Comparison of ENCODE assay signal across 22 cellular contexts in the genomic region with DNA sequence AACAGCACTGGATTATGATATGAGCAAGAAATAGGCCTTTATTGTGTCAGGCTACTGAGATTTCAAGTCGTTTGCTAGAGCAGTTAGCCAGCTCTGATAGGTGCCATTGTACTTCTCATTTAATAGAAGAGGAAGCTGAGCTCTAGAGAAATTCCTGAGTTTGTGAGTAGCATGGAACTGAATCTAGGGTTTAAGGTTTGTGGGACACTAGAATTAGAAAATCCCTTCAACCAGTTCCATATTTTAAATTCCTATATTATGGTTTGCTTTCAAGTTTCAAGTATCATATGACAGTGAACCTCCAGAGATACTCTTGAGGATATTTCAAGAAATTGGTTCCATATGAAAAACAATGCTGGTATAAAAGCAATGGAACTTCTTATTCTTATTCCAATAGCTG.
DNase-seq lines count a peak whose midpoint lies in the region; TF ChIP-seq lines count a peak whose summit lies in the region.
"Had no signal": no experiment of that assay in that cellular context is flagged by ENCODE, and none has a peak within 500 bp of the region (broad histone marks: within the 10 kb centered on the region; RNA-seq: fewer than 3 reads in every experiment).

No MANE protein-coding gene starts in this region.

- TF ChIP-seq CTCF in KMS-11 (conservative IDR thresholded peaks at IDR 0.05; ENCODE audit: low read depth, low read length) (no peak), endodermal cell (conservative IDR thresholded peaks at IDR 0.05) (no peak), GM10266 (IDR thresholded peaks at IDR 0.05; ENCODE audit: control insufficient read depth, insufficient read depth, low read depth, missing control alignments) (no peak)

- H3K27ac ChIP-seq in KMS-11 (peak overlapping the region; percentile 96), trophoblast cell (ENCODE audit: low read depth, low read length) (peak overlapping the region; percentile 5), endodermal cell (ENCODE audit: low read depth, low read length) (no peak overlapping the region)
- H3K27ac ChIP-seq: GM23248, hepatocyte, right lobe of liver had no signal

- H3K9me3 ChIP-seq in adipocyte (ENCODE audit: control insufficient read depth, low read length) (no peaks in the 10 kb centered on the region), trophoblast cell (ENCODE audit: insufficient read depth, low read depth, low read length) (no peaks in the 10 kb centered on the region), endodermal cell (ENCODE audit: control insufficient read depth, low read length) (no peaks in the 10 kb centered on the region)
- H3K9me3 ChIP-seq: right lobe of liver had no signal

- H2AK5ac ChIP-seq in trophoblast cell (ENCODE audit: low read length) = no peak overlapping the region

- H3K4me1 Mint-ChIP-seq in endodermal cell = peaks cover 40% of the 10 kb centered on the region
- H3K4me1 Mint-ChIP-seq: activated B cell treated with CpG ODN at 0.5 μM for 24 hours had no signal

- no peak overlapping the region for H3K4me3 ChIP-seq in KMS-11 (IDR thresholded peaks at IDR 0.05; ENCODE audit: insufficient read depth, low read depth, low read length)
- H3K4me3 ChIP-seq in adipocyte (ENCODE audit: low read length) = no peak overlapping the region
- no peak overlapping the region for H3K4me3 ChIP-seq in trophoblast cell (ENCODE audit: low read depth, low read length)
- no peak overlapping the region for H3K4me3 ChIP-seq in endodermal cell (ENCODE audit: low read length)
- H3K4me3 ChIP-seq: GM23248, hepatocyte, right lobe of liver had no signal

- H3K23ac ChIP-seq in trophoblast cell (ENCODE audit: low read length) = no peak overlapping the region

- H2AFZ ChIP-seq in KMS-11 (ENCODE audit: low read depth) (no peak overlapping the region), trophoblast cell (ENCODE audit: insufficient read depth, low read length, poor library complexity) (no peak overlapping the region)
- H2AFZ ChIP-seq: GM23248, hepatocyte had no signal

- DNase-seq in NOMO-1 treated with DMSO at 0.1 percent for 48 hours (lab: John Stamatoyannopoulos, UW; ENCODE audit: unreplicated experiment) = peak; percentile 35
- DNase-seq in NOMO-1 treated with dmso at 0.1 percent for 144 hours (lab: John Stamatoyannopoulos, UW; ENCODE audit: unreplicated experiment) = no peak
- peak; percentile 67 for DNase-seq in adipocyte (ENCODE audit: low read depth)
- no peak for DNase-seq in trophoblast cell
- DNase-seq in endodermal cell = no peak
- no peak for DNase-seq in GM10266 (ENCODE audit: extremely low spot score)
- DNase-seq in 8988T = no peak
- DNase-seq: activated B cell treated with CpG ODN at 0.5 μM for 24 hours; aorta; CD8-positive, alpha-beta memory T cell; effector memory CD8-positive, alpha-beta T cell; left colon; NCI-H1092; NCI-H1930; NCI-H2227 treated with DMSO at 0.1 percent for 48 hours; right lobe of liver; stimulated activated naive B cell treated with anti-CD40 and anti-IgM and Interleukin-4, amounts not matched to agents 10 μg/mL and 1 μg/mL and 100 μg/mL, for 72 hours had no signal

- H2BK12ac ChIP-seq in trophoblast cell (ENCODE audit: low read length) = no peak overlapping the region

- H3K4me2 ChIP-seq in KMS-11 = peak overlapping the region; percentile 81
- no peak overlapping the region for H3K4me2 ChIP-seq in trophoblast cell (ENCODE audit: low read length)
- H3K4me2 ChIP-seq: hepatocyte had no signal

- H3K27me3 ChIP-seq in KMS-11 (ENCODE audit: insufficient read depth, low read depth) (no peaks in the 10 kb centered on the region), adipocyte (replicated peaks; ENCODE audit: control insufficient read depth, insufficient read depth, low read length) (no peaks in the 10 kb centered on the region), trophoblast cell (ENCODE audit: insufficient read depth, low read length) (no peaks in the 10 kb centered on the region), endodermal cell (ENCODE audit: control insufficient read depth, insufficient read depth, low read length, poor library complexity, severe bottlenecking) (no peaks in the 10 kb centered on the region)
- H3K27me3 ChIP-seq: hepatocyte, right lobe of liver had no signal

- H3K4me3 Mint-ChIP-seq in endodermal cell = no peak overlapping the region
- H3K4me3 Mint-ChIP-seq: activated B cell treated with CpG ODN at 0.5 μM for 24 hours; activated naive CD8-positive, alpha-beta T cell; CD8-positive, alpha-beta memory T cell; effector memory CD8-positive, alpha-beta T cell; HFFc6; stimulated activated naive B cell treated with anti-CD40 and anti-IgM and Interleukin-4, amounts not matched to agents 10 μg/mL and 1 μg/mL and 100 μg/mL, for 72 hours had no signal

- no peaks in the 10 kb centered on the region for H3K27me3 Mint-ChIP-seq in endodermal cell (ENCODE audit: insufficient read depth)
- H3K27me3 Mint-ChIP-seq: activated naive CD8-positive, alpha-beta T cell; effector memory CD8-positive, alpha-beta T cell had no signal

- no peaks in the 10 kb centered on the region for H4K20me1 ChIP-seq in KMS-11 (ENCODE audit: insufficient read depth)

- H3K27ac Mint-ChIP-seq in endodermal cell = no peak overlapping the region
- H3K27ac Mint-ChIP-seq: activated B cell treated with CpG ODN at 0.5 μM for 24 hours; activated naive CD8-positive, alpha-beta T cell; effector memory CD8-positive, alpha-beta T cell; HFFc6; stimulated activated naive B cell treated with anti-CD40 and anti-IgM and Interleukin-4, amounts not matched to agents 10 μg/mL and 1 μg/mL and 100 μg/mL, for 72 hours had no signal

- no peak overlapping the region for H4K12ac ChIP-seq in trophoblast cell (ENCODE audit: low read depth, low read length)

- WGBS in trophoblast cell (ENCODE audit: extremely low coverage, insufficient coverage, insufficient read length) = no CpG with 5 or more reads among the region's 1 CpG
- WGBS in endodermal cell (ENCODE audit: insufficient coverage in 1 of 2, insufficient read length in 1 of 2), 2 experiments = 76 to 92% methylated on average over 1 of the region's 1 CpG

- H4K8ac ChIP-seq in trophoblast cell (ENCODE audit: low read depth, low read length) = no peak overlapping the region

- H3K36me3 ChIP-seq in KMS-11 (ENCODE audit: insufficient read depth) = no peaks in the 10 kb centered on the region
- no peaks in the 10 kb centered on the region for H3K36me3 ChIP-seq in adipocyte (ENCODE audit: control insufficient read depth, insufficient read depth, low read length, severe bottlenecking)
- H3K36me3 ChIP-seq in trophoblast cell (ENCODE audit: control insufficient read depth in 1 of 2, insufficient read depth in 2 of 2, low read length in 2 of 2) = no peaks in the 10 kb centered on the region
- no peaks in the 10 kb centered on the region for H3K36me3 ChIP-seq in endodermal cell (ENCODE audit: control insufficient read depth, insufficient read depth, low read length)
- H3K36me3 ChIP-seq: right lobe of liver had no signal

- no peak overlapping the region for H3K14ac ChIP-seq in trophoblast cell (ENCODE audit: low read length)

- peaks cover 1% of the 10 kb centered on the region for H3K79me1 ChIP-seq in trophoblast cell (ENCODE audit: low read length)

- H3K9ac ChIP-seq in KMS-11 = no peak overlapping the region; the same call in 1 of the 2 replicates
- H3K9ac ChIP-seq in adipocyte (ENCODE audit: low read length) = no peak overlapping the region
- no peak overlapping the region for H3K9ac ChIP-seq in trophoblast cell (ENCODE audit: low read length)
- no peak overlapping the region for H3K9ac ChIP-seq in endodermal cell (ENCODE audit: extremely low read depth, low read length, poor library complexity, severe bottlenecking)
- H3K9ac ChIP-seq: GM23248 had no signal

- no peak overlapping the region for H3K18ac ChIP-seq in trophoblast cell (ENCODE audit: low read length)

- H4K91ac ChIP-seq in trophoblast cell (ENCODE audit: low read depth, low read length) = no peak overlapping the region

- no peak overlapping the region for H3K4ac ChIP-seq in trophoblast cell (ENCODE audit: low read depth, low read length)

- H3K4me1 ChIP-seq in KMS-11 (ENCODE audit: low read depth, poor library complexity, severe bottlenecking) (peaks cover 100% of the 10 kb centered on the region), adipocyte (ENCODE audit: control insufficient read depth, insufficient read depth, low read length) (no peaks in the 10 kb centered on the region), trophoblast cell (ENCODE audit: control insufficient read depth in 1 of 2, insufficient read depth in 2 of 2, low read length in 2 of 2) (peaks cover 0 to 2% of the 10 kb centered on the region in 2 experiments), endodermal cell (ENCODE audit: control insufficient read depth, insufficient read depth, low read length) (peaks cover 6% of the 10 kb centered on the region)

- no peaks in the 10 kb centered on the region for H3K36me3 Mint-ChIP-seq in endodermal cell (ENCODE audit: low read depth)
- H3K36me3 Mint-ChIP-seq: activated naive CD8-positive, alpha-beta T cell; CD8-positive, alpha-beta memory T cell; stimulated activated naive B cell treated with anti-CD40 and anti-IgM and Interleukin-4, amounts not matched to agents 10 μg/mL and 1 μg/mL and 100 μg/mL, for 72 hours had no signal

- H2BK5ac ChIP-seq in trophoblast cell (ENCODE audit: low read depth, low read length, poor library complexity) = no peak overlapping the region

- H2BK120ac ChIP-seq in trophoblast cell (ENCODE audit: insufficient read depth, low read length, poor library complexity) = no peak overlapping the region

- H3K9me3 Mint-ChIP-seq in endodermal cell = no peaks in the 10 kb centered on the region
- H3K9me3 Mint-ChIP-seq: activated B cell treated with CpG ODN at 0.5 μM for 24 hours; CD8-positive, alpha-beta memory T cell; effector memory CD8-positive, alpha-beta T cell; HFFc6; stimulated activated naive B cell treated with anti-CD40 and anti-IgM and Interleukin-4, amounts not matched to agents 10 μg/mL and 1 μg/mL and 100 μg/mL, for 72 hours had no signal

- H3K79me2 ChIP-seq in KMS-11 (ENCODE audit: insufficient read depth, low read depth) (peaks cover 7% of the 10 kb centered on the region), trophoblast cell (ENCODE audit: control insufficient read depth, insufficient read depth, low read length, poor library complexity) (no peaks in the 10 kb centered on the region)
- H3K79me2 ChIP-seq: hepatocyte had no signal

Comparison
In these comparisons a context has a peak if more than half of its experiments do, and no peak if none do; other contexts are left out.
1. DNase-seq: peak in NOMO-1 treated with DMSO at 0.1 percent for 48 hours (single experiment) and adipocyte (single experiment); none in NOMO-1 treated with dmso at 0.1 percent for 144 hours (single experiment), trophoblast cell (0 of 2), endodermal cell (single experiment), GM10266 (single experiment) and 8988T (single experiment).